Comparison of ENCODE assay signal across 23 cellular contexts in genomic region chr2:164693390-164693789, GRCh38.
"Had no signal": no experiment of that assay in that cellular context is flagged by ENCODE, and none has a peak within 500 bp of the region (broad histone marks: within the 10 kb centered on the region; RNA-seq: fewer than 3 reads in every experiment).

No MANE protein-coding gene starts in this region.

- H3K4me1 Mint-ChIP-seq: activated CD4-positive, alpha-beta T cell treated with anti-CD3 and anti-CD28 coated beads for 36 hours; activated naive CD8-positive, alpha-beta T cell treated with anti-CD3 and anti-CD28 coated beads, Interleukin-2, amount 10 ng/mL, durations not matched to agents 7 days and 5 days; central memory CD8-positive, alpha-beta T cell had no signal

- H3K36me3 Mint-ChIP-seq: activated naive CD8-positive, alpha-beta T cell treated with anti-CD3 and anti-CD28 coated beads, Interleukin-2, amount 10 ng/mL, durations not matched to agents 7 days and 5 days had no signal

- H3K27me3 Mint-ChIP-seq: activated CD4-positive, alpha-beta T cell treated with anti-CD3 and anti-CD28 coated beads for 36 hours; activated CD8-positive, alpha-beta T cell treated with anti-CD3 and anti-CD28 coated beads for 36 hours; activated naive CD8-positive, alpha-beta T cell treated with anti-CD3 and anti-CD28 coated beads, Interleukin-2, amount 10 ng/mL, durations not matched to agents 7 days and 5 days; brain; central memory CD8-positive, alpha-beta T cell had no signal

- FAIRE-seq: astrocyte had no signal

- H3K27ac Mint-ChIP-seq: activated CD4-positive, alpha-beta T cell treated with anti-CD3 and anti-CD28 coated beads for 36 hours; activated CD8-positive, alpha-beta T cell treated with anti-CD3 and anti-CD28 coated beads for 36 hours; activated naive CD8-positive, alpha-beta T cell treated with anti-CD3 and anti-CD28 coated beads, Interleukin-2, amount 10 ng/mL, durations not matched to agents 7 days and 5 days; brain had no signal

- ATAC-seq: activated CD4-positive, alpha-beta T cell treated with anti-CD3 and anti-CD28 coated beads for 36 hours; activated CD8-positive, alpha-beta T cell treated with anti-CD3 and anti-CD28 coated beads for 36 hours had no signal

- H3K9me3 ChIP-seq: adrenal gland, Peyer's patch had no signal

- DNase-seq: activated CD4-positive, alpha-beta T cell treated with anti-CD3 and anti-CD28 coated beads for 36 hours; activated CD8-positive, alpha-beta memory T cell treated with anti-CD3 and anti-CD28 coated beads, Interleukin-2, amount 50 U/mL, for 4 hours; activated CD8-positive, alpha-beta T cell treated with anti-CD3 and anti-CD28 coated beads for 36 hours; activated naive CD4-positive, alpha-beta T cell treated with anti-CD3 and anti-CD28 coated beads, Interleukin-2, amount 50 U/mL, for 16 hours; activated naive CD8-positive, alpha-beta T cell treated with anti-CD3 and anti-CD28 coated beads, Interleukin-2, amount 10 ng/mL, durations not matched to agents 7 days and 5 days; adrenal gland; MM.1S; NCI-H1105; NCI-H1436; NCI-H1694 treated with DMSO at 0.1 percent for 48 hours; NCI-H2029 treated with DMSO at 0.1 percent for 48 hours; NCI-H345; NCI-H510A treated with DMSO at 0.1 percent for 48 hours; NCI-H69; NK-92 treated with Interleukin-12 subunit alpha and Interleukin-12 subunit beta, amount 100 ng/mL, for 24 hours; OCI-M1; Peyer's patch; SHP77; T-helper 1 cell had no signal

- H3K27ac ChIP-seq: adrenal gland, Peyer's patch, VCaP had no signal

- H3K9me3 Mint-ChIP-seq: activated CD8-positive, alpha-beta T cell treated with anti-CD3 and anti-CD28 coated beads for 36 hours; activated naive CD8-positive, alpha-beta T cell treated with anti-CD3 and anti-CD28 coated beads, Interleukin-2, amount 10 ng/mL, durations not matched to agents 7 days and 5 days; brain had no signal

- H3K4me3 Mint-ChIP-seq: activated CD4-positive, alpha-beta T cell treated with anti-CD3 and anti-CD28 coated beads for 36 hours; activated CD8-positive, alpha-beta T cell treated with anti-CD3 and anti-CD28 coated beads for 36 hours; activated naive CD8-positive, alpha-beta T cell treated with anti-CD3 and anti-CD28 coated beads, Interleukin-2, amount 10 ng/mL, durations not matched to agents 7 days and 5 days; brain; central memory CD8-positive, alpha-beta T cell had no signal

- H3K27me3 ChIP-seq: adrenal gland, Peyer's patch had no signal

- H3K4me3 ChIP-seq: adrenal gland, Peyer's patch had no signal

- H3K4me1 ChIP-seq: adrenal gland, Peyer's patch had no signal
